In the genomic region with DNA sequence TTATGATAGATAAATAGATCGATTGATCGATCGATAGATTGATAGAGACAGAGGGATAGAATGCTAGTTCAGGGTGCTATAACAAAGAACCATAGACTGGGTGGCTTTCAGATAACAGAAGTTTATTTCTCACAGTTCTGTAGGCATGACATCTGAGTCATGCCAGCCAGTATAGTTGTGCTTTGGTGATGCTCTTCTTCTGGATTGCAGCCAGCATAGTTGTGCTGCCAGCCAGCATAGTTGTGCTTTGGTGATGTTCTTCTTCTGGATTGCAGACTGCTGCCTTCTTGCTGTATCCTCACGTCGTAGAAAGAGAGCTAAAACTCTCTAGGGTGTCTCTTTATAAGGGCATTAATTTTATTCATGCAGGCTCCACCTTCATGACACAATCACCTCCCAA, we compare ENCODE assay signal across 13 cellular contexts.
DNase-seq lines count a peak whose midpoint lies in the region; ATAC-seq and TF ChIP-seq lines count a peak whose summit lies in the region.
"Had no signal": no experiment of that assay in that cellular context is flagged by ENCODE, and none has a peak within 500 bp of the region (broad histone marks: within the 10 kb centered on the region; RNA-seq: fewer than 3 reads in every experiment).

No MANE protein-coding gene starts in this region.

- H3K79me2 ChIP-seq in PC-3 (ENCODE audit: low read length) (no peaks in the 10 kb centered on the region), osteoblast (ENCODE audit: insufficient read depth, low read length) (no peaks in the 10 kb centered on the region)

- ATAC-seq in PC-3, result peak; percentile 34
- ATAC-seq in GM19395 (IDR thresholded peaks at IDR 0.05; ENCODE audit: unreplicated experiment), result no peak
- ATAC-seq: activated CD8-positive, alpha-beta memory T cell treated with anti-CD3 and anti-CD28 coated beads, Interleukin-2, amount 10 ng/mL, durations not matched to agents 7 days and 5 days; K562 had no signal

- no peaks in the 10 kb centered on the region for H3F3A ChIP-seq in PC-3 (ENCODE audit: low read length, unreplicated experiment)

- H4K20me1 ChIP-seq in PC-3 (ENCODE audit: low read length) (no peaks in the 10 kb centered on the region), osteoblast (ENCODE audit: insufficient read depth, low read length) (no peaks in the 10 kb centered on the region)
- H4K20me1 ChIP-seq: BLaER1 treated with 17β-estradiol and CSF1 and Interleukin-3, amounts not matched to agents 10 nM and 100 nM had no signal

- peaks cover 21% of the 10 kb centered on the region for H3K4me1 ChIP-seq in PC-3 (ENCODE audit: insufficient read depth, low read length)
- peaks cover 4% of the 10 kb centered on the region for H3K4me1 ChIP-seq in osteoblast (ENCODE audit: insufficient read depth, low read length)
- H3K4me1 ChIP-seq: BLaER1 treated with 17β-estradiol and CSF1 and Interleukin-3, amounts not matched to agents 10 nM and 100 nM had no signal

- TF ChIP-seq CTCF in PC-3 (conservative IDR thresholded peaks at IDR 0.05; ENCODE audit: low read depth, low read length) (no peak), epithelial cell of esophagus (IDR thresholded peaks at IDR 0.05; ENCODE audit: insufficient read depth, low read depth, low read length, missing control alignments) (no peak), osteoblast (IDR thresholded peaks at IDR 0.05; ENCODE audit: extremely low read depth, low read depth, low read length) (no peak)

- no peaks in the 10 kb centered on the region for H3K9me2 ChIP-seq in PC-3 (replicated peaks; ENCODE audit: low read length)

- H3K4me2 ChIP-seq in PC-3 (ENCODE audit: low read length), result no peak overlapping the region
- no peak overlapping the region for H3K4me2 ChIP-seq in osteoblast (ENCODE audit: insufficient read depth, low read length)
- H3K4me2 ChIP-seq: BLaER1 treated with 17β-estradiol and CSF1 and Interleukin-3, amounts not matched to agents 10 nM and 100 nM had no signal

- POLR2A ChIA-PET in PC-3 (lab: Charles Lee; ENCODE audit: unreplicated experiment), result no interaction called here

- BruUV-seq in PC-3 (replicated peaks; lab: Mats Ljungman, UMichigan), result no TSS peak

- no peak overlapping the region for H3K9ac ChIP-seq in PC-3 (ENCODE audit: low read length)
- H3K9ac ChIP-seq: BLaER1 treated with 17β-estradiol and CSF1 and Interleukin-3, amounts not matched to agents 10 nM and 100 nM had no signal

- TF ChIP-seq POLR2A in erythroblast (IDR thresholded peaks at IDR 0.05; ENCODE audit: low read length), result no peak

- intact Hi-C loops in PC-3 (cut with micrococcal nuclease), result no loop called here

- H3K9me3 ChIP-seq in PC-3 (ENCODE audit: low read length) (no peaks in the 10 kb centered on the region), osteoblast (ENCODE audit: low read depth, low read length) (no peaks in the 10 kb centered on the region)
- H3K9me3 ChIP-seq: BLaER1 treated with 17β-estradiol and CSF1 and Interleukin-3, amounts not matched to agents 10 nM and 100 nM had no signal

- H3K36me3 ChIP-seq in PC-3 (ENCODE audit: low read depth, low read length), result no peaks in the 10 kb centered on the region
- H3K36me3 ChIP-seq in osteoblast (ENCODE audit: insufficient read depth, low read length), result no peaks in the 10 kb centered on the region
- H3K36me3 ChIP-seq: BLaER1 treated with 17β-estradiol and CSF1 and Interleukin-3, amounts not matched to agents 10 nM and 100 nM had no signal

- CTCF ChIA-PET in PC-3 (lab: Charles Lee), result no interaction called here

- H3K4me3 ChIP-seq in PC-3 (ENCODE audit: low read length) (no peak overlapping the region), epithelial cell of esophagus (ENCODE audit: low read length) (no peak overlapping the region), osteoblast (ENCODE audit: insufficient read depth, low read length) (no peak overlapping the region)
- H3K4me3 ChIP-seq: BLaER1 treated with 17β-estradiol and CSF1 and Interleukin-3, amounts not matched to agents 10 nM and 100 nM; K562 had no signal

- H3K27me3 ChIP-seq in PC-3 (ENCODE audit: low read length) (no peaks in the 10 kb centered on the region), osteoblast (ENCODE audit: insufficient read depth, low read length) (no peaks in the 10 kb centered on the region)
- H3K27me3 ChIP-seq: BLaER1 treated with 17β-estradiol and CSF1 and Interleukin-3, amounts not matched to agents 10 nM and 100 nM had no signal

- peak; percentile 62 for DNase-seq in Daoy (ENCODE audit: low read depth)
- peak; percentile 77 for DNase-seq in PC-3
- peak; percentile 89 for DNase-seq in epithelial cell of esophagus (ENCODE audit: low read depth)
- peak; percentile 14 for DNase-seq in osteoblast (ENCODE audit: insufficient read length, low spot score, missing footprints)
- DNase-seq in erythroblast (lab: John Stamatoyannopoulos, UW), result no peak
- no peak for DNase-seq in T-helper 9 cell
- DNase-seq in NK-92 (lab: John Stamatoyannopoulos, UW; ENCODE audit: unreplicated experiment), result no peak
- DNase-seq: activated CD8-positive, alpha-beta memory T cell treated with anti-CD3 and anti-CD28 coated beads, Interleukin-2, amount 10 ng/mL, durations not matched to agents 7 days and 5 days; kidney; NCI-H187 treated with DMSO at 0.1 percent for 48 hours had no signal

- H2AFZ ChIP-seq in PC-3 (ENCODE audit: low read length), result no peak overlapping the region
- H2AFZ ChIP-seq in osteoblast (ENCODE audit: low read length), result no peak overlapping the region

- no peak overlapping the region for H3K27ac ChIP-seq in PC-3 (ENCODE audit: low read length)
- H3K27ac ChIP-seq in osteoblast (ENCODE audit: low read depth, low read length), result no peak overlapping the region
- H3K27ac ChIP-seq: BLaER1 treated with 17β-estradiol and CSF1 and Interleukin-3, amounts not matched to agents 10 nM and 100 nM had no signal

Comparison
In these comparisons a context has a peak if more than half of its experiments do, and no peak if none do; other contexts are left out.
1. DNase-seq: peak in Daoy (single experiment), PC-3 (single experiment), epithelial cell of esophagus (single experiment) and osteoblast (single experiment); none in erythroblast (0 of 2), T-helper 9 cell (single experiment) and NK-92 (single experiment).